In genomic region chr17:18921485-18921884, GRCh38 we compare ENCODE assay signal across 1 cellular context.
TF ChIP-seq lines count a peak whose summit lies in the region.

No MANE protein-coding gene starts in this region.

TF ChIP-seq in SK-N-SH, 30 proteins besides CTCF, POLR2A, EP300 and RAD21 (continued from another document):
- no peak for TF ChIP-seq MXI1 (IDR thresholded peaks at IDR 0.05; ENCODE audit: low read depth, low read length)
TF ChIP-seq in SK-N-SH: peak in this region for 0.
